Comparison of ENCODE assay signal across 19 cellular contexts in genomic region chr9:4965174-4965821, GRCh38. TPM values are rescaled to one million over a fixed set of nuclear protein-coding genes. Genes with fewer than 3 reads are reported as not detected.
A peak's percentile ranks its signal among the peaks of the same experiment; 100 is the strongest.
DNase-seq lines count a peak whose midpoint lies in the region; ATAC-seq, FAIRE-seq and TF ChIP-seq lines count a peak whose summit lies in the region.
"Had no signal": no experiment of that assay in that cellular context is flagged by ENCODE, and none has a peak within 500 bp of the region (broad histone marks: within the 10 kb centered on the region; RNA-seq: fewer than 3 reads in every experiment).

No MANE protein-coding gene starts in this region.

- H3K36me3 ChIP-seq in right atrium auricular region, result no peaks in the 10 kb centered on the region

- H3K9me3 ChIP-seq in right atrium auricular region, result peaks cover 0 to 15% of the 10 kb centered on the region in 2 donors

- H3K9me3 Mint-ChIP-seq in activated CD4-positive, alpha-beta T cell treated with anti-CD3 and anti-CD28 coated beads, Interleukin-2, amount 10 ng/mL, durations not matched to agents 7 days and 5 days, result peaks cover 19% of the 10 kb centered on the region
- H3K9me3 Mint-ChIP-seq in activated CD4-positive, alpha-beta T cell treated with anti-CD3 and anti-CD28 coated beads for 36 hours (ENCODE audit: low read depth), result peaks cover 8% of the 10 kb centered on the region
- H3K9me3 Mint-ChIP-seq in activated CD8-positive, alpha-beta T cell treated with anti-CD3 and anti-CD28 coated beads, Interleukin-2, amount 10 ng/mL, durations not matched to agents 7 days and 5 days (ENCODE audit: insufficient read depth), result peaks cover 18% of the 10 kb centered on the region

- DNase-seq in activated CD4-positive, alpha-beta T cell treated with anti-CD3 and anti-CD28 coated beads, Interleukin-2, amount 10 ng/mL, durations not matched to agents 7 days and 5 days, result no peak
- DNase-seq in activated CD4-positive, alpha-beta T cell treated with anti-CD3 and anti-CD28 coated beads for 36 hours, result no peak
- DNase-seq in GM19239 (ENCODE audit: insufficient read length, low spot score) (no peak), left lobe of liver (ENCODE audit: low spot score) (no peak), right atrium auricular region (ENCODE audit: low spot score) (no peak), GDM1 (lab: John Stamatoyannopoulos, UW) (no peak)
- no peak for DNase-seq in activated CD8-positive, alpha-beta T cell treated with anti-CD3 and anti-CD28 coated beads, Interleukin-2, amount 10 ng/mL, durations not matched to agents 7 days and 5 days
- DNase-seq: ACHN; Calu3; CD4-positive, CD25-positive, alpha-beta regulatory T cell; DMS79; GOT3; NCI-H1436; NCI-H2081; NCI-H226; NCI-H526 had no signal

- CTCF ChIA-PET in activated CD4-positive, alpha-beta T cell treated with anti-CD3 and anti-CD28 coated beads, Interleukin-2, amount 10 ng/mL, durations not matched to agents 7 days and 5 days (lab: Charles Lee), result interaction anchor here (1.0 kb wide), 1 partner anchor 27 kb away, joined by 5 read pairs; no protein-coding TSS in a partner anchor
- CTCF ChIA-PET in activated CD4-positive, alpha-beta T cell treated with anti-CD3 and anti-CD28 coated beads for 36 hours (lab: Charles Lee), result interaction anchor here (0.8 to 1.2 kb wide), 2 partner anchors 12 to 449 kb away, joined by 3 read pairs; no protein-coding TSS in a partner anchor
- CTCF ChIA-PET in activated CD8-positive, alpha-beta T cell treated with anti-CD3 and anti-CD28 coated beads, Interleukin-2, amount 10 ng/mL, durations not matched to agents 7 days and 5 days (lab: Charles Lee), result interaction anchor here (0.9 to 2.5 kb wide), 5 partner anchors 10 to 42 kb away, joined by 3 to 9 read pairs (median 3); no protein-coding TSS in a partner anchor

- H3K27me3 ChIP-seq in right atrium auricular region, result no peaks in the 10 kb centered on the region

- no peak overlapping the region for H3K27ac Mint-ChIP-seq in activated CD4-positive, alpha-beta T cell treated with anti-CD3 and anti-CD28 coated beads, Interleukin-2, amount 10 ng/mL, durations not matched to agents 7 days and 5 days
- H3K27ac Mint-ChIP-seq in activated CD4-positive, alpha-beta T cell treated with anti-CD3 and anti-CD28 coated beads for 36 hours, result no peak overlapping the region
- no peak overlapping the region for H3K27ac Mint-ChIP-seq in activated CD8-positive, alpha-beta T cell treated with anti-CD3 and anti-CD28 coated beads, Interleukin-2, amount 10 ng/mL, durations not matched to agents 7 days and 5 days
- H3K27ac Mint-ChIP-seq: CD4-positive, CD25-positive, alpha-beta regulatory T cell; IgD-negative memory B cell had no signal

- no peak for TF ChIP-seq CTCF in right atrium auricular region (IDR thresholded peaks at IDR 0.05)

- peak; percentile 35 for FAIRE-seq in GM19239 (lab: Jason Lieb, UNC)

- POLR2A ChIA-PET in activated CD4-positive, alpha-beta T cell treated with anti-CD3 and anti-CD28 coated beads, Interleukin-2, amount 10 ng/mL, durations not matched to agents 7 days and 5 days (lab: Charles Lee), result no interaction called here
- POLR2A ChIA-PET in activated CD4-positive, alpha-beta T cell treated with anti-CD3 and anti-CD28 coated beads for 36 hours (lab: Charles Lee), result no interaction called here
- POLR2A ChIA-PET in activated CD8-positive, alpha-beta T cell treated with anti-CD3 and anti-CD28 coated beads, Interleukin-2, amount 10 ng/mL, durations not matched to agents 7 days and 5 days (lab: Charles Lee), result interaction anchor here (0.9 kb wide), 1 partner anchor 41 kb away, joined by 3 read pairs; no protein-coding TSS in a partner anchor

- H3K36me3 Mint-ChIP-seq in activated CD4-positive, alpha-beta T cell treated with anti-CD3 and anti-CD28 coated beads, Interleukin-2, amount 10 ng/mL, durations not matched to agents 7 days and 5 days (ENCODE audit: low read depth), result peaks cover 22% of the 10 kb centered on the region
- peaks cover 3% of the 10 kb centered on the region for H3K36me3 Mint-ChIP-seq in activated CD4-positive, alpha-beta T cell treated with anti-CD3 and anti-CD28 coated beads for 36 hours (ENCODE audit: low read depth)
- peaks cover 20% of the 10 kb centered on the region for H3K36me3 Mint-ChIP-seq in activated CD8-positive, alpha-beta T cell treated with anti-CD3 and anti-CD28 coated beads, Interleukin-2, amount 10 ng/mL, durations not matched to agents 7 days and 5 days (ENCODE audit: low read depth)

- ATAC-seq in activated CD4-positive, alpha-beta T cell treated with anti-CD3 and anti-CD28 coated beads for 36 hours, result no peak
- peak; percentile 51 for ATAC-seq in activated CD8-positive, alpha-beta T cell treated with anti-CD3 and anti-CD28 coated beads, Interleukin-2, amount 10 ng/mL, durations not matched to agents 7 days and 5 days
- peak; percentile 55 for ATAC-seq in left lobe of liver
- no peak for ATAC-seq in GM19328 (IDR thresholded peaks at IDR 0.05; ENCODE audit: unreplicated experiment)

- intact Hi-C loops in activated CD4-positive, alpha-beta T cell treated with anti-CD3 and anti-CD28 coated beads for 36 hours (cut with DNase I, micrococcal nuclease), result no loop called here

- peak overlapping the region; percentile 0 for H3K4me3 Mint-ChIP-seq in activated CD4-positive, alpha-beta T cell treated with anti-CD3 and anti-CD28 coated beads, Interleukin-2, amount 10 ng/mL, durations not matched to agents 7 days and 5 days
- H3K4me3 Mint-ChIP-seq in activated CD4-positive, alpha-beta T cell treated with anti-CD3 and anti-CD28 coated beads for 36 hours, result no peak overlapping the region
- peak overlapping the region; percentile 18 for H3K4me3 Mint-ChIP-seq in activated CD8-positive, alpha-beta T cell treated with anti-CD3 and anti-CD28 coated beads, Interleukin-2, amount 10 ng/mL, durations not matched to agents 7 days and 5 days
- H3K4me3 Mint-ChIP-seq: CD4-positive, CD25-positive, alpha-beta regulatory T cell; IgD-negative memory B cell had no signal

- no peak overlapping the region for H3K4me3 ChIP-seq in right atrium auricular region

- peaks cover 54% of the 10 kb centered on the region for H3K4me1 Mint-ChIP-seq in activated CD4-positive, alpha-beta T cell treated with anti-CD3 and anti-CD28 coated beads, Interleukin-2, amount 10 ng/mL, durations not matched to agents 7 days and 5 days
- peaks cover 19% of the 10 kb centered on the region for H3K4me1 Mint-ChIP-seq in activated CD4-positive, alpha-beta T cell treated with anti-CD3 and anti-CD28 coated beads for 36 hours
- H3K4me1 Mint-ChIP-seq in activated CD8-positive, alpha-beta T cell treated with anti-CD3 and anti-CD28 coated beads, Interleukin-2, amount 10 ng/mL, durations not matched to agents 7 days and 5 days (ENCODE audit: low read depth), result peaks cover 52% of the 10 kb centered on the region

- H3K27me3 Mint-ChIP-seq in activated CD4-positive, alpha-beta T cell treated with anti-CD3 and anti-CD28 coated beads, Interleukin-2, amount 10 ng/mL, durations not matched to agents 7 days and 5 days, result no peaks in the 10 kb centered on the region
- H3K27me3 Mint-ChIP-seq in activated CD4-positive, alpha-beta T cell treated with anti-CD3 and anti-CD28 coated beads for 36 hours, result no peaks in the 10 kb centered on the region
- H3K27me3 Mint-ChIP-seq in activated CD8-positive, alpha-beta T cell treated with anti-CD3 and anti-CD28 coated beads, Interleukin-2, amount 10 ng/mL, durations not matched to agents 7 days and 5 days (ENCODE audit: low read depth), result no peaks in the 10 kb centered on the region
- H3K27me3 Mint-ChIP-seq: IgD-negative memory B cell had no signal

- no peaks in the 10 kb centered on the region for H3K4me1 ChIP-seq in right atrium auricular region

- H3K27ac ChIP-seq in right atrium auricular region, result no peak overlapping the region
- H3K27ac ChIP-seq: RWPE1 had no signal

RNA-seq across cellular contexts. Expression of gene JAK2, which starts 19.8 kb away (rescaled TPM):
- 10 to 100 TPM; 53.4 to 55.4 TPM for total RNA-seq in activated CD4-positive, alpha-beta T cell treated with anti-CD3 and anti-CD28 coated beads, Interleukin-2, amount 10 ng/mL, durations not matched to agents 7 days and 5 days
- total RNA-seq in activated CD4-positive, alpha-beta T cell treated with anti-CD3 and anti-CD28 coated beads for 36 hours, result 10 to 100 TPM; 19.4 to 19.5 TPM
- 10 to 100 TPM; 25.7 to 27.2 TPM for total RNA-seq in activated CD8-positive, alpha-beta T cell treated with anti-CD3 and anti-CD28 coated beads, Interleukin-2, amount 10 ng/mL, durations not matched to agents 7 days and 5 days
- total RNA-seq in left lobe of liver (3.9 TPM), right atrium auricular region (10 to 100 TPM in 1 of 2 donors, 1 to 10 TPM in 1; 7.6 to 21.6 TPM)

Comparison
In these comparisons a context has a peak if more than half of its experiments do, and no peak if none do; other contexts are left out.
1. ATAC-seq: peak in activated CD8-positive, alpha-beta T cell treated with anti-CD3 and anti-CD28 coated beads, Interleukin-2, amount 10 ng/mL, durations not matched to agents 7 days and 5 days (single experiment) and left lobe of liver (single experiment); none in activated CD4-positive, alpha-beta T cell treated with anti-CD3 and anti-CD28 coated beads for 36 hours (single experiment) and GM19328 (single experiment).